22 cellular contexts compared by ENCODE assay signal in genomic region chr6:138492871-138493270, GRCh38. TPM values are rescaled to one million over a fixed set of nuclear protein-coding genes. Genes with fewer than 3 reads are reported as not detected.
DNase-seq lines count a peak whose midpoint lies in the region; ATAC-seq, FAIRE-seq and TF ChIP-seq lines count a peak whose summit lies in the region.
"Had no signal": no experiment of that assay in that cellular context is flagged by ENCODE, and none has a peak within 500 bp of the region (broad histone marks: within the 10 kb centered on the region; RNA-seq: fewer than 3 reads in every experiment).

No MANE protein-coding gene starts in this region.

- H3K27ac Mint-ChIP-seq in MCF 10A (ENCODE audit: low read depth, unreplicated experiment): peak overlapping the region; percentile 98
- H3K27ac Mint-ChIP-seq: activated CD4-positive, alpha-beta memory T cell treated with anti-CD3 and anti-CD28 coated beads for 36 hours; activated naive CD4-positive, alpha-beta T cell treated with anti-CD3 and anti-CD28 coated beads, Interleukin-2, amount 50 U/mL, for 72 hours; activated T-helper 2 cell treated with anti-CD3 and anti-CD28 coated beads, Interferon-gamma antibody, Interleukin-2, Interleukin-4, amounts not matched to agents 10 μg/mL and 5 μg/mL and 100 μg/mL, durations not matched to agents 14 hours and 24 hours and 36 hours; CD8-positive, alpha-beta memory T cell; IgD-negative memory B cell; memory B cell; stimulated activated naive CD8-positive, alpha-beta T cell treated with anti-CD3 and anti-CD28 coated beads, Interleukin-15, Interleukin-2, amounts not matched to agents 100 ng/mL and 50 ng/mL, for 24 hours had no signal

- BruUV-seq in MCF 10A (replicated peaks; lab: Mats Ljungman, UMichigan): no TSS peak

- CTCF ChIA-PET in MCF 10A (lab: Yijun Ruan, JAX): interaction anchor here (1.0 to 1.1 kb wide), 2 partner anchors 12 to 65 kb away, joined by 3 to 4 read pairs; no protein-coding TSS in a partner anchor

- H3K4me3 Mint-ChIP-seq in MCF 10A (ENCODE audit: unreplicated experiment): peak overlapping the region; percentile 67
- H3K4me3 Mint-ChIP-seq: activated CD4-positive, alpha-beta memory T cell treated with anti-CD3 and anti-CD28 coated beads for 36 hours; CD8-positive, alpha-beta memory T cell; IgD-negative memory B cell; memory B cell; stimulated activated naive CD8-positive, alpha-beta T cell treated with anti-CD3 and anti-CD28 coated beads, Interleukin-15, Interleukin-2, amounts not matched to agents 100 ng/mL and 50 ng/mL, for 24 hours had no signal

- peak; percentile 34 for FAIRE-seq in pancreas (lab: Jason Lieb, UNC)
- FAIRE-seq: GM12892 had no signal

- H3K27ac ChIP-seq in HUES48 (ENCODE audit: low read depth, low read length) (peak overlapping the region; percentile 74), iPS-20b (ENCODE audit: low read length) (no peak overlapping the region), pancreas (peak overlapping the region in 1 of 4 donors; percentile 65)
- H3K27ac ChIP-seq: ascending aorta, SJSA1, tibial artery had no signal

- H3K9ac ChIP-seq in HUES48 (ENCODE audit: low read depth, low read length): no peak overlapping the region
- 0 out of 2 replicates have a peak overlapping the region, but pooled peaks have one; percentile 3 for H3K9ac ChIP-seq in iPS-20b (ENCODE audit: low read depth, low read length)

- H3K4me1 Mint-ChIP-seq in MCF 10A (ENCODE audit: insufficient read depth, unreplicated experiment): peaks cover 12% of the 10 kb centered on the region
- H3K4me1 Mint-ChIP-seq: CD8-positive, alpha-beta memory T cell; IgD-negative memory B cell; memory B cell had no signal

- WGBS in pancreas, 2 donors: 30 to 33% methylated on average over 2 of the region's 2 CpGs

- TF ChIP-seq CTCF in MCF 10A (IDR thresholded peaks at IDR 0.05; ENCODE audit: unreplicated experiment) (no peak), pancreas (IDR thresholded peaks at IDR 0.05) (no peak), GM10266 (IDR thresholded peaks at IDR 0.05; ENCODE audit: control insufficient read depth, insufficient read depth, low read depth, missing control alignments) (no peak)

- ATAC-seq in pancreas (no peak), HG03439 (IDR thresholded peaks at IDR 0.05; ENCODE audit: unreplicated experiment) (no peak)
- ATAC-seq: activated naive CD4-positive, alpha-beta T cell treated with anti-CD3 and anti-CD28 coated beads, Interleukin-2, amount 50 U/mL, for 72 hours; Panc1 had no signal

- H3K4me1 ChIP-seq in HUES48 (ENCODE audit: control insufficient read depth, insufficient read depth, low read length): peaks cover 42% of the 10 kb centered on the region
- peaks cover 50% of the 10 kb centered on the region for H3K4me1 ChIP-seq in iPS-20b (ENCODE audit: insufficient read depth, low read length)
- peaks cover 0 to 37% (median 34%) of the 10 kb centered on the region in 3 donors for H3K4me1 ChIP-seq in pancreas
- H3K4me1 ChIP-seq: ascending aorta, SJSA1, tibial artery had no signal

- DNase-seq in MCF 10A (ENCODE audit: unreplicated experiment): no peak
- no peak for DNase-seq in pancreas
- no peak for DNase-seq in SHP77 treated with DMSO at 0.1 percent for 48 hours (lab: John Stamatoyannopoulos, UW)
- no peak for DNase-seq in HuH-7.5 (ENCODE audit: low spot score)
- no peak for DNase-seq in GM10266 (ENCODE audit: extremely low spot score)
- DNase-seq: activated CD4-positive, alpha-beta memory T cell treated with anti-CD3 and anti-CD28 coated beads for 36 hours; CD8-positive, alpha-beta memory T cell; left cardiac atrium; T-helper 1 cell; tibial artery had no signal

- POLR2A ChIA-PET in MCF 10A (lab: Yijun Ruan, JAX): interaction anchor here (0.6 to 4.5 kb wide), 13 partner anchors 9 to 1796 kb away, joined by 3 to 66 read pairs (median 8); no protein-coding TSS in a partner anchor

- intact Hi-C loops in MCF 10A (cut with micrococcal nuclease): no loop called here
- intact Hi-C loops in pancreas (cut with DNase I): no loop called here

- H3K36me3 ChIP-seq in HUES48 (ENCODE audit: control insufficient read depth, insufficient read depth, low read length) (peaks cover 4% of the 10 kb centered on the region; the same call in 1 of the 2 replicates), iPS-20b (ENCODE audit: insufficient read depth, low read depth, low read length) (peaks cover 17% of the 10 kb centered on the region), pancreas (no peaks in the 10 kb centered on the region)
- H3K36me3 ChIP-seq: ascending aorta, tibial artery had no signal

- H3K27me3 Mint-ChIP-seq in MCF 10A (ENCODE audit: insufficient read depth, unreplicated experiment): no peaks in the 10 kb centered on the region
- H3K27me3 Mint-ChIP-seq: activated CD4-positive, alpha-beta memory T cell treated with anti-CD3 and anti-CD28 coated beads for 36 hours had no signal

- no peaks in the 10 kb centered on the region for H3K36me3 Mint-ChIP-seq in MCF 10A (ENCODE audit: insufficient read depth, unreplicated experiment)
- H3K36me3 Mint-ChIP-seq: activated CD4-positive, alpha-beta memory T cell treated with anti-CD3 and anti-CD28 coated beads for 36 hours; activated naive CD4-positive, alpha-beta T cell treated with anti-CD3 and anti-CD28 coated beads, Interleukin-2, amount 50 U/mL, for 72 hours; CD8-positive, alpha-beta memory T cell; IgD-negative memory B cell; memory B cell had no signal

- no peaks in the 10 kb centered on the region for H3K9me3 ChIP-seq in HUES48 (ENCODE audit: control insufficient read depth, insufficient read depth, low read length)
- H3K9me3 ChIP-seq in iPS-20b (ENCODE audit: insufficient read depth, low read depth, low read length): no peaks in the 10 kb centered on the region
- no peaks in the 10 kb centered on the region for H3K9me3 ChIP-seq in pancreas
- H3K9me3 ChIP-seq: ascending aorta, SJSA1, tibial artery had no signal

- H3K9me3 Mint-ChIP-seq in MCF 10A (ENCODE audit: unreplicated experiment): no peaks in the 10 kb centered on the region
- H3K9me3 Mint-ChIP-seq: activated CD4-positive, alpha-beta memory T cell treated with anti-CD3 and anti-CD28 coated beads for 36 hours; activated naive CD4-positive, alpha-beta T cell treated with anti-CD3 and anti-CD28 coated beads, Interleukin-2, amount 50 U/mL, for 72 hours; activated T-helper 2 cell treated with anti-CD3 and anti-CD28 coated beads, Interferon-gamma antibody, Interleukin-2, Interleukin-4, amounts not matched to agents 10 μg/mL and 5 μg/mL and 100 μg/mL, durations not matched to agents 14 hours and 24 hours and 36 hours; IgD-negative memory B cell; memory B cell; stimulated activated naive CD8-positive, alpha-beta T cell treated with anti-CD3 and anti-CD28 coated beads, Interleukin-15, Interleukin-2, amounts not matched to agents 100 ng/mL and 50 ng/mL, for 24 hours had no signal

- no peak overlapping the region for H3K4me3 ChIP-seq in HUES48 (ENCODE audit: low read depth, low read length)
- H3K4me3 ChIP-seq in iPS-20b (ENCODE audit: low read length): no peak overlapping the region
- no peak overlapping the region for H3K4me3 ChIP-seq in pancreas
- H3K4me3 ChIP-seq: ascending aorta, SJSA1, tibial artery had no signal

- no peaks in the 10 kb centered on the region for H3K27me3 ChIP-seq in HUES48 (ENCODE audit: control insufficient read depth, insufficient read depth, low read length)
- H3K27me3 ChIP-seq in iPS-20b (ENCODE audit: insufficient read depth, low read length): no peaks in the 10 kb centered on the region
- no peaks in the 10 kb centered on the region for H3K27me3 ChIP-seq in pancreas
- H3K27me3 ChIP-seq: ascending aorta, SJSA1, tibial artery had no signal

RNA-seq across cellular contexts. Expression of gene NHSL1, which starts 6.4 kb away (rescaled TPM):
- total RNA-seq in MCF 10A (2022) (23.9 and 32.1 TPM in 2 replicates), pancreas (10 to 100 TPM in 3 of 6 donors, 1 to 10 TPM in 3; 4.8 to 16.3 (median 11.8) TPM)
- 1 to 10 TPM; 3.5 to 4.6 TPM for polyA plus RNA-seq in pancreas
- polyA plus RNA-seq: CD8-positive, alpha-beta memory T cell; IgD-negative memory B cell had no signal
